Comparison of ENCODE assay signal across 22 cellular contexts in genomic region chr2:215107229-215108056, GRCh38. TPM values are rescaled to one million over a fixed set of nuclear protein-coding genes. Genes with fewer than 3 reads are reported as not detected.
"Had no signal": no experiment of that assay in that cellular context is flagged by ENCODE, and none has a peak within 500 bp of the region (broad histone marks: within the 10 kb centered on the region; RNA-seq: fewer than 3 reads in every experiment).

No MANE protein-coding gene starts in this region.

- H3K9ac ChIP-seq: parathyroid adenoma had no signal

- H3K4me3 ChIP-seq: ascending aorta, sigmoid colon, spleen, thoracic aorta had no signal

- ATAC-seq: left lobe of liver; naive thymus-derived CD8-positive, alpha-beta T cell; stimulated activated memory B cell treated with anti-CD40 and anti-IgM and Interleukin-4, amounts not matched to agents 10 μg/mL and 1 μg/mL and 100 μg/mL, for 72 hours; T-helper 17 cell had no signal

- H3K9me3 ChIP-seq: ascending aorta, sigmoid colon, spleen, thoracic aorta had no signal

- H3K27me3 ChIP-seq: ascending aorta, sigmoid colon, spleen had no signal

- H3K79me2 ChIP-seq: parathyroid adenoma had no signal

- H3K27ac ChIP-seq: ascending aorta, parathyroid adenoma, sigmoid colon, spleen, thoracic aorta, VCaP had no signal

- DNase-seq: activated CD4-positive, alpha-beta T cell treated with anti-CD3 and anti-CD28 coated beads for 1 hour; activated CD8-positive, alpha-beta memory T cell treated with anti-CD3 and anti-CD28 coated beads for 24 hours; activated CD8-positive, alpha-beta memory T cell treated with anti-CD3 and anti-CD28 coated beads, Interleukin-2, amount 50 U/mL, for 48 hours; activated effector memory CD4-positive, alpha-beta T cell treated with anti-CD3 and anti-CD28 coated beads, Interleukin-2, amount 50 U/mL, for 16 hours; activated naive CD4-positive, alpha-beta T cell treated with anti-CD3 and anti-CD28 coated beads, Interleukin-2, amount 50 U/mL, for 16 hours; activated T-cell treated with anti-CD3 and anti-CD28 coated beads, Interleukin-2, amount 50 U/mL, for 48 hours; effector CD4-positive, alpha-beta T cell; glutamatergic neuron; hippocampal formation; islet precursor cell; mesenchymal stem cell; naive thymus-derived CD8-positive, alpha-beta T cell; sigmoid colon; spleen; stimulated activated CD4-positive, alpha-beta T cell treated with anti-CD3 and anti-CD28 coated beads, Interleukin-4, amount 100 ng/mL, for 4 hours; T-helper 17 cell had no signal

- H2AFZ ChIP-seq: parathyroid adenoma had no signal

- H3K4me1 ChIP-seq: ascending aorta, parathyroid adenoma, sigmoid colon, spleen had no signal

- H3K36me3 ChIP-seq: ascending aorta, sigmoid colon, spleen, thoracic aorta had no signal

RNA-seq across cellular contexts. Expression of gene ABCA12, which starts 31.0 kb away (rescaled TPM):
- total RNA-seq: ascending aorta; left lobe of liver; naive thymus-derived CD8-positive, alpha-beta T cell; spleen; T-helper 17 cell had no signal
- polyA plus RNA-seq: naive thymus-derived CD8-positive, alpha-beta T cell; spleen had no signal
